ENCODE assay signal across 8 cellular contexts in genomic region chr1:111656093-111657017, GRCh38. TPM values are rescaled to one million over a fixed set of nuclear protein-coding genes. Genes with fewer than 3 reads are reported as not detected.
DNase-seq lines count a peak whose midpoint lies in the region; ATAC-seq and TF ChIP-seq lines count a peak whose summit lies in the region.

No MANE protein-coding gene starts in this region.

- no peaks in the 10 kb centered on the region for H3K36me3 ChIP-seq in neural progenitor cell

- no peak overlapping the region for H2AFZ ChIP-seq in neural progenitor cell (replicated peaks)

- no peak overlapping the region for H3K4me2 ChIP-seq in neural progenitor cell

- peaks cover 2% of the 10 kb centered on the region for H3K36me3 Mint-ChIP-seq in neural progenitor cell

- no peak overlapping the region for H3K27ac ChIP-seq in neural progenitor cell

- H3K4me1 ChIP-seq in neural progenitor cell: no peaks in the 10 kb centered on the region

- no peaks in the 10 kb centered on the region for H3F3A ChIP-seq in neural progenitor cell (ENCODE audit: low read depth)

- H3K9me3 ChIP-seq in neural progenitor cell (ENCODE audit: low read depth): no peaks in the 10 kb centered on the region

- no peaks in the 10 kb centered on the region for H3K9me3 Mint-ChIP-seq in neural progenitor cell

- H3K27me3 Mint-ChIP-seq in neural progenitor cell (ENCODE audit: insufficient read depth, low read depth): no peaks in the 10 kb centered on the region

- peaks cover 57% of the 10 kb centered on the region for H3K79me2 ChIP-seq in neural progenitor cell (ENCODE audit: low read depth)

- no peak overlapping the region for H3K27ac Mint-ChIP-seq in neural progenitor cell

- H3K4me3 Mint-ChIP-seq in neural progenitor cell: no peak overlapping the region

- H3K9ac ChIP-seq in neural progenitor cell: no peak overlapping the region

- DNase-seq in NCI-H2227 (lab: John Stamatoyannopoulos, UW; ENCODE audit: unreplicated experiment) (peak; percentile 16), NCI-H2227 treated with DMSO at 0.1 percent for 48 hours (lab: John Stamatoyannopoulos, UW) (no peak), HuH-7.5 (ENCODE audit: low spot score) (peak; percentile 13), T follicular helper cell (ENCODE audit: low read depth) (peak; percentile 15), fibroblast of peridontal ligament (ENCODE audit: extremely low read depth) (peak; percentile 84), neural progenitor cell (ENCODE audit: low spot score) (peak; percentile 11)
- no peak for DNase-seq in stimulated activated CD8-positive, alpha-beta memory T cell treated with anti-CD3 and anti-CD28 coated beads, Interleukin-4, amount 100 ng/mL, for 48 hours

- ATAC-seq in HG03045 (IDR thresholded peaks at IDR 0.05; ENCODE audit: unreplicated experiment): no peak

- H4K20me1 ChIP-seq in neural progenitor cell (ENCODE audit: low read depth): peaks cover 12% of the 10 kb centered on the region

- peak; percentile 42 for TF ChIP-seq CTCF in neural progenitor cell (IDR thresholded peaks at IDR 0.05)

- no peaks in the 10 kb centered on the region for H3K27me3 ChIP-seq in neural progenitor cell

- H3K4me1 Mint-ChIP-seq in neural progenitor cell: peaks cover 9% of the 10 kb centered on the region

- H3K4me3 ChIP-seq in neural progenitor cell: no peak overlapping the region

RNA-seq across cellular contexts. Expression of gene RAP1A, which starts 36.8 kb away (rescaled TPM):
- total RNA-seq in neural progenitor cell (ENCODE audit: low replicate concordance): 10.4 and 27.5 TPM in 2 replicates

Comparison
In these comparisons a context has a peak if more than half of its experiments do, and no peak if none do; other contexts are left out.
1. DNase-seq: peak in NCI-H2227 (single experiment), HuH-7.5 (single experiment), T follicular helper cell (single experiment), fibroblast of peridontal ligament (single experiment) and neural progenitor cell (single experiment); none in NCI-H2227 treated with DMSO at 0.1 percent for 48 hours (single experiment) and stimulated activated CD8-positive, alpha-beta memory T cell treated with anti-CD3 and anti-CD28 coated beads, Interleukin-4, amount 100 ng/mL, for 48 hours (single experiment).